In genomic region chr6:89037901-89038293, GRCh38 we compare ENCODE assay signal across 1 cellular context.
TF ChIP-seq lines count a peak whose summit lies in the region.

No MANE protein-coding gene starts in this region.

TF ChIP-seq in K562, 482 proteins besides CTCF, POLR2A, EP300 and RAD21:
- peak; percentile 100 for TF ChIP-seq ZNF707 (CRISPR knock-in tag; conservative IDR thresholded peaks at IDR 0.05)
- TF ChIP-seq ZNF280A (IDR thresholded peaks at IDR 0.05; ENCODE audit: low read depth, partially characterized antibody): peak; percentile 21
- peak; percentile 84 for TF ChIP-seq TRIM28 (IDR thresholded peaks at IDR 0.05)
